ENCODE assay signal across 1 cellular context in genomic region chr7:23336799-23337283, GRCh38.
TF ChIP-seq lines count a peak whose summit lies in the region.

No MANE protein-coding gene starts in this region.

TF ChIP-seq in HepG2, 621 proteins besides CTCF, POLR2A, EP300 and RAD21 (continued from another document):
- TF ChIP-seq ZNF770 (CRISPR knock-in tag; IDR thresholded peaks at IDR 0.05) (peak; percentile 35; the same call in 1 of the 2 replicates), ZNF747 (CRISPR knock-in tag; IDR thresholded peaks at IDR 0.05; ENCODE audit: borderline replicate concordance) (no peak), ZNF230 (CRISPR knock-in tag; IDR thresholded peaks at IDR 0.05) (no peak), NR2F6 (IDR thresholded peaks at IDR 0.05) (peak; percentile 67), NR2F6 (CRISPR knock-in tag; IDR thresholded peaks at IDR 0.05) (peak; percentile 47; the same call in 1 of the 2 replicates)
